ENCODE assay signal across 1 cellular context in genomic region chr17:48011405-48012150, GRCh38.
TF ChIP-seq lines count a peak whose summit lies in the region.

No MANE protein-coding gene starts in this region.

TF ChIP-seq in HCT116, 20 proteins besides CTCF, POLR2A, EP300 and RAD21 (continued from another document):
- no peak for TF ChIP-seq MAX (IDR thresholded peaks at IDR 0.05)
- TF ChIP-seq ZFX (IDR thresholded peaks at IDR 0.05): no peak
- no peak for TF ChIP-seq SP1 (IDR thresholded peaks at IDR 0.05; ENCODE audit: low read depth)
- TF ChIP-seq EZH2 (IDR thresholded peaks at IDR 0.05): no peak
